In genomic region chr12:111838353-111838752, GRCh38 we compare ENCODE assay signal across 23 cellular contexts. TPM values are rescaled to one million over a fixed set of nuclear protein-coding genes. Genes with fewer than 3 reads are reported as not detected.
DNase-seq lines count a peak whose midpoint lies in the region; ATAC-seq and TF ChIP-seq lines count a peak whose summit lies in the region.
"Had no signal": no experiment of that assay in that cellular context is flagged by ENCODE, and none has a peak within 500 bp of the region (broad histone marks: within the 10 kb centered on the region; RNA-seq: fewer than 3 reads in every experiment).

No MANE protein-coding gene starts in this region.

- peaks cover 24% of the 10 kb centered on the region for H3K4me1 Mint-ChIP-seq in neural progenitor cell

- peaks cover 39% of the 10 kb centered on the region for H3K79me2 ChIP-seq in neural progenitor cell (ENCODE audit: low read depth)

- H3K27me3 Mint-ChIP-seq in neural progenitor cell (ENCODE audit: insufficient read depth, low read depth) = peaks cover 9% of the 10 kb centered on the region
- H3K27me3 Mint-ChIP-seq: activated CD8-positive, alpha-beta T cell treated with anti-CD3 and anti-CD28 coated beads for 36 hours; B cell; dendritic cell treated with granulocyte-macrophage colony-stimulating factor and Interleukin-4, amounts not matched to agents 40 ng/mL and 50 ng/mL, for 4 days had no signal

- intact Hi-C loops in left lung (cut with DNase I) = no loop called here

- no peak overlapping the region for H2AFZ ChIP-seq in neural progenitor cell (replicated peaks)

- ATAC-seq in GM21825 (IDR thresholded peaks at IDR 0.05; ENCODE audit: unreplicated experiment) (no peak), left lung (no peak)
- ATAC-seq: activated CD8-positive, alpha-beta T cell treated with anti-CD3 and anti-CD28 coated beads for 36 hours; heart left ventricle; left ventricle myocardium superior; stimulated activated naive CD8-positive, alpha-beta T cell treated with anti-CD3 and anti-CD28 coated beads, Interleukin-15, Interleukin-2, amounts not matched to agents 100 U/mL and 50 U/mL, for 24 hours had no signal

- peaks cover 13% of the 10 kb centered on the region for H3K4me1 ChIP-seq in neural progenitor cell
- peaks cover 13 to 37% of the 10 kb centered on the region in 2 donors for H3K4me1 ChIP-seq in left lung

- H3K36me3 Mint-ChIP-seq in neural progenitor cell = peaks cover 6% of the 10 kb centered on the region

- no peak for TF ChIP-seq CTCF in choroid plexus epithelial cell (conservative IDR thresholded peaks at IDR 0.05; ENCODE audit: low read depth, low read length)
- TF ChIP-seq CTCF in neural progenitor cell (IDR thresholded peaks at IDR 0.05) = no peak
- TF ChIP-seq CTCF in left lung (IDR thresholded peaks at IDR 0.05) = no peak

- H3K9ac ChIP-seq in neural progenitor cell = no peak overlapping the region

- DNase-seq in NCI-H2227 (lab: John Stamatoyannopoulos, UW; ENCODE audit: unreplicated experiment) = peak; percentile 28
- DNase-seq in NCI-H2227 treated with DMSO at 0.1 percent for 48 hours (lab: John Stamatoyannopoulos, UW) = no peak
- DNase-seq in NCI-H69 (lab: John Stamatoyannopoulos, UW) = peak; percentile 29
- DNase-seq in choroid plexus epithelial cell (ENCODE audit: low read depth) = peak; percentile 20
- no peak for DNase-seq in neural progenitor cell (ENCODE audit: low spot score)
- no peak for DNase-seq in hepatic stellate cell (ENCODE audit: low spot score)
- DNase-seq in left lung = no peak
- DNase-seq: 8988T; activated CD8-positive, alpha-beta T cell treated with anti-CD3 and anti-CD28 coated beads for 36 hours; Caco-2; heart left ventricle; left ventricle myocardium superior; NCI-H1092; NCI-H187 treated with DMSO at 0.1 percent for 48 hours; occipital lobe; stimulated activated CD4-positive, alpha-beta T cell treated with anti-CD3 and anti-CD28 coated beads, Interleukin-4, amount 100 ng/mL, for 24 hours; stimulated activated naive CD8-positive, alpha-beta T cell treated with anti-CD3 and anti-CD28 coated beads, Interleukin-15, Interleukin-2, amounts not matched to agents 100 U/mL and 50 U/mL, for 24 hours; T1000; tibial artery had no signal

- H3K27me3 ChIP-seq in neural progenitor cell (no peaks in the 10 kb centered on the region), left lung (no peaks in the 10 kb centered on the region)
- H3K27me3 ChIP-seq: cardiac muscle cell, heart left ventricle, tibial artery had no signal

- H4K20me1 ChIP-seq in neural progenitor cell (ENCODE audit: low read depth) = peaks cover 2% of the 10 kb centered on the region

- H3K9me3 Mint-ChIP-seq in neural progenitor cell = peaks cover 2% of the 10 kb centered on the region
- H3K9me3 Mint-ChIP-seq: activated CD8-positive, alpha-beta T cell treated with anti-CD3 and anti-CD28 coated beads for 36 hours; dendritic cell treated with granulocyte-macrophage colony-stimulating factor and Interleukin-4, amounts not matched to agents 40 ng/mL and 50 ng/mL, for 4 days had no signal

- H3K4me2 ChIP-seq in neural progenitor cell = no peak overlapping the region

- H3K9me3 ChIP-seq in neural progenitor cell (ENCODE audit: low read depth) (no peaks in the 10 kb centered on the region), left lung (no peaks in the 10 kb centered on the region)
- H3K9me3 ChIP-seq: Caco-2, heart left ventricle, tibial artery had no signal

- no peak overlapping the region for H3K4me3 ChIP-seq in choroid plexus epithelial cell (ENCODE audit: low read depth, low read length)
- H3K4me3 ChIP-seq in neural progenitor cell = no peak overlapping the region
- no peak overlapping the region for H3K4me3 ChIP-seq in left lung
- H3K4me3 ChIP-seq: cardiac muscle cell, heart left ventricle, tibial artery had no signal

- H3K27ac Mint-ChIP-seq in neural progenitor cell = no peak overlapping the region
- H3K27ac Mint-ChIP-seq: activated CD8-positive, alpha-beta T cell treated with anti-CD3 and anti-CD28 coated beads for 36 hours; B cell had no signal

- peaks cover 18% of the 10 kb centered on the region for H3F3A ChIP-seq in neural progenitor cell (ENCODE audit: low read depth)

- peak overlapping the region; percentile 5 for H3K4me3 Mint-ChIP-seq in neural progenitor cell
- H3K4me3 Mint-ChIP-seq: activated CD8-positive, alpha-beta T cell treated with anti-CD3 and anti-CD28 coated beads for 36 hours; B cell; dendritic cell treated with granulocyte-macrophage colony-stimulating factor and Interleukin-4, amounts not matched to agents 40 ng/mL and 50 ng/mL, for 4 days had no signal

- H3K27ac ChIP-seq in neural progenitor cell = no peak overlapping the region
- no peak overlapping the region for H3K27ac ChIP-seq in left lung
- H3K27ac ChIP-seq: cardiac muscle cell, heart left ventricle, tibial artery had no signal

- no peaks in the 10 kb centered on the region for H3K36me3 ChIP-seq in neural progenitor cell
- H3K36me3 ChIP-seq in left lung = peaks cover 0 to 17% of the 10 kb centered on the region in 2 donors

RNA-seq across cellular contexts. Expression of gene MAPKAPK5, which starts 3.7 kb away (rescaled TPM):
- 70.8 and 89.8 TPM in 2 replicates for total RNA-seq in neural progenitor cell (ENCODE audit: low replicate concordance)
- 10 to 100 TPM; 31.7 to 43.1 TPM for total RNA-seq in left lung

Comparison
In these comparisons a context has a peak if more than half of its experiments do, and no peak if none do; other contexts are left out.
1. DNase-seq: peak in NCI-H2227 (single experiment), NCI-H69 (single experiment) and choroid plexus epithelial cell (single experiment); none in NCI-H2227 treated with DMSO at 0.1 percent for 48 hours (single experiment), neural progenitor cell (single experiment), hepatic stellate cell (single experiment) and left lung (0 of 2).